24 cellular contexts compared by ENCODE assay signal in genomic region chr2:190922411-190922810, GRCh38. TPM values are rescaled to one million over a fixed set of nuclear protein-coding genes. Genes with fewer than 3 reads are reported as not detected.
DNase-seq lines count a peak whose midpoint lies in the region; ATAC-seq, FAIRE-seq and TF ChIP-seq lines count a peak whose summit lies in the region.
"Had no signal": no experiment of that assay in that cellular context is flagged by ENCODE, and none has a peak within 500 bp of the region (broad histone marks: within the 10 kb centered on the region; RNA-seq: fewer than 3 reads in every experiment).

No MANE protein-coding gene starts in this region.

- H3K9me3 ChIP-seq in CD4-positive, CD25-positive, alpha-beta regulatory T cell (ENCODE audit: control insufficient read depth in 2 of 2, low read length in 2 of 2) = no peaks in the 10 kb centered on the region
- H3K9me3 ChIP-seq: BLaER1 treated with 17β-estradiol and CSF1 and Interleukin-3, amounts not matched to agents 10 nM and 100 nM; mucosa of descending colon; neutrophil; psoas muscle; vagina had no signal

- POLR2A ChIA-PET in naive thymus-derived CD8-positive, alpha-beta T cell (lab: Charles Lee) = no interaction called here

- peak overlapping the region; percentile 2 to 50 (median 3) for H3K27ac Mint-ChIP-seq in CD4-positive, CD25-positive, alpha-beta regulatory T cell
- H3K27ac Mint-ChIP-seq in naive thymus-derived CD8-positive, alpha-beta T cell = peak overlapping the region in 8 of 10 donors; percentile 13 to 86 (median 59)
- H3K27ac Mint-ChIP-seq: T-helper 2 cell treated with Interferon-gamma antibody and Interleukin-4, amounts not matched to agents 5 μg/mL and 100 μg/mL, for 36 hours had no signal

- H3K36me3 Mint-ChIP-seq in CD4-positive, CD25-positive, alpha-beta regulatory T cell = peaks cover 41% of the 10 kb centered on the region
- peaks cover under 1 to 79% (median 40%) of the 10 kb centered on the region in 3 donors for H3K36me3 Mint-ChIP-seq in naive thymus-derived CD8-positive, alpha-beta T cell

- peaks cover 0 to 3% (median 0%) of the 10 kb centered on the region in 7 donors for H3K9me3 Mint-ChIP-seq in CD4-positive, CD25-positive, alpha-beta regulatory T cell
- no peaks in the 10 kb centered on the region for H3K9me3 Mint-ChIP-seq in naive thymus-derived CD8-positive, alpha-beta T cell
- H3K9me3 Mint-ChIP-seq: activated CD4-positive, alpha-beta T cell treated with anti-CD3 and anti-CD28 coated beads, Interleukin-2, amount 10 ng/mL, durations not matched to agents 7 days and 5 days; activated T-helper 17 cell treated with anti-CD3 and anti-CD28 coated beads, Interleukin-2, amount 50 U/mL, for 72 hours; T-helper 2 cell treated with Interferon-gamma antibody and Interleukin-4, amounts not matched to agents 5 μg/mL and 100 μg/mL, for 36 hours had no signal

- no peaks in the 10 kb centered on the region for H3K27me3 Mint-ChIP-seq in CD4-positive, CD25-positive, alpha-beta regulatory T cell
- no peaks in the 10 kb centered on the region for H3K27me3 Mint-ChIP-seq in naive thymus-derived CD8-positive, alpha-beta T cell
- H3K27me3 Mint-ChIP-seq: activated CD4-positive, alpha-beta T cell treated with anti-CD3 and anti-CD28 coated beads, Interleukin-2, amount 10 ng/mL, durations not matched to agents 7 days and 5 days; activated T-helper 17 cell treated with anti-CD3 and anti-CD28 coated beads, Interleukin-2, amount 50 U/mL, for 72 hours had no signal

- peaks cover 8 to 38% (median 31%) of the 10 kb centered on the region in 4 donors for H3K4me1 Mint-ChIP-seq in CD4-positive, CD25-positive, alpha-beta regulatory T cell
- peaks cover 5 to 25% (median 18%) of the 10 kb centered on the region in 4 donors for H3K4me1 Mint-ChIP-seq in naive thymus-derived CD8-positive, alpha-beta T cell

- H3K27me3 ChIP-seq in CD4-positive, CD25-positive, alpha-beta regulatory T cell (ENCODE audit: control insufficient read depth, insufficient read depth, low read length) = no peaks in the 10 kb centered on the region
- no peaks in the 10 kb centered on the region for H3K27me3 ChIP-seq in foreskin keratinocyte
- H3K27me3 ChIP-seq: BLaER1 treated with 17β-estradiol and CSF1 and Interleukin-3, amounts not matched to agents 10 nM and 100 nM; neutrophil; vagina had no signal

- DNase-seq in CD4-positive, CD25-positive, alpha-beta regulatory T cell = no peak
- DNase-seq in D721Med (ENCODE audit: insufficient read length, low spot score) (no peak), amniotic epithelial cell (ENCODE audit: low read depth) (peak; percentile 77), NCI-H345 treated with DMSO at 0.1 percent for 48 hours (lab: John Stamatoyannopoulos, UW; ENCODE audit: unreplicated experiment) (no peak), frontal cortex (ENCODE audit: low spot score in 2 of 2) (no peak), foreskin keratinocyte (no peak)
- DNase-seq in naive thymus-derived CD8-positive, alpha-beta T cell = no peak
- no peak for DNase-seq in activated effector memory CD4-positive, alpha-beta T cell treated with anti-CD3 and anti-CD28 coated beads, Interleukin-2, amount 50 U/mL, for 16 hours
- DNase-seq: activated CD4-positive, alpha-beta T cell treated with anti-CD3 and anti-CD28 coated beads, Interleukin-2, amount 10 ng/mL, durations not matched to agents 7 days and 5 days; mucosa of descending colon; NCI-H1105; NCI-H1930; NCI-H2227 treated with DMSO at 0.1 percent for 48 hours; NCI-H748 treated with DMSO at 0.1 percent for 48 hours; psoas muscle; stimulated activated CD8-positive, alpha-beta memory T cell treated with anti-CD3 and anti-CD28 coated beads, Interleukin-4, amount 100 ng/mL, for 48 hours had no signal

- no peak overlapping the region for H3K4me3 ChIP-seq in CD4-positive, CD25-positive, alpha-beta regulatory T cell (ENCODE audit: low read depth, low read length)
- H3K4me3 ChIP-seq: BLaER1 treated with 17β-estradiol and CSF1 and Interleukin-3, amounts not matched to agents 10 nM and 100 nM; mucosa of descending colon; psoas muscle; vagina had no signal

- FAIRE-seq in D721Med (lab: Jason Lieb, UNC) (peak; percentile 76), frontal cortex (lab: Jason Lieb, UNC) (no peak)
- FAIRE-seq: G401.6, islet of Langerhans had no signal

- TF ChIP-seq CTCF in D721Med (IDR thresholded peaks at IDR 0.05; ENCODE audit: insufficient read depth, missing control alignments) (no peak), foreskin keratinocyte (conservative IDR thresholded peaks at IDR 0.05) (no peak)

- H3K4me1 ChIP-seq in CD4-positive, CD25-positive, alpha-beta regulatory T cell (ENCODE audit: control insufficient read depth, insufficient read depth, low read length, poor library complexity, severe bottlenecking) = no peaks in the 10 kb centered on the region
- peaks cover 3% of the 10 kb centered on the region for H3K4me1 ChIP-seq in foreskin keratinocyte
- H3K4me1 ChIP-seq: BLaER1 treated with 17β-estradiol and CSF1 and Interleukin-3, amounts not matched to agents 10 nM and 100 nM; psoas muscle; vagina had no signal

- peaks cover 90% of the 10 kb centered on the region for H3K36me3 ChIP-seq in CD4-positive, CD25-positive, alpha-beta regulatory T cell (ENCODE audit: control insufficient read depth, insufficient read depth, low read length)

- no peak overlapping the region for H3K27ac ChIP-seq in CD4-positive, CD25-positive, alpha-beta regulatory T cell (ENCODE audit: insufficient read depth, low read length, poor library complexity, severe bottlenecking)
- H3K27ac ChIP-seq in foreskin keratinocyte = no peak overlapping the region
- H3K27ac ChIP-seq: BLaER1 treated with 17β-estradiol and CSF1 and Interleukin-3, amounts not matched to agents 10 nM and 100 nM; neutrophil; psoas muscle; vagina; VCaP had no signal

- H3K4me3 Mint-ChIP-seq in CD4-positive, CD25-positive, alpha-beta regulatory T cell = no peak overlapping the region
- H3K4me3 Mint-ChIP-seq in naive thymus-derived CD8-positive, alpha-beta T cell = no peak overlapping the region
- H3K4me3 Mint-ChIP-seq: activated CD4-positive, alpha-beta T cell treated with anti-CD3 and anti-CD28 coated beads, Interleukin-2, amount 10 ng/mL, durations not matched to agents 7 days and 5 days; activated T-helper 17 cell treated with anti-CD3 and anti-CD28 coated beads, Interleukin-2, amount 50 U/mL, for 72 hours; T-helper 2 cell treated with Interferon-gamma antibody and Interleukin-4, amounts not matched to agents 5 μg/mL and 100 μg/mL, for 36 hours had no signal

- ATAC-seq in CD4-positive, CD25-positive, alpha-beta regulatory T cell (ENCODE audit: low read depth in 2 of 2) = no peak
- ATAC-seq in naive thymus-derived CD8-positive, alpha-beta T cell = no peak
- ATAC-seq in foreskin keratinocyte = no peak
- ATAC-seq: activated T-helper 17 cell treated with anti-CD3 and anti-CD28 coated beads, Interleukin-2, amount 50 U/mL, for 72 hours; mucosa of descending colon; psoas muscle had no signal

RNA-seq across cellular contexts. Expression of gene GLS, which starts 41.8 kb away (rescaled TPM):
- 301 TPM for total RNA-seq in CD4-positive, CD25-positive, alpha-beta regulatory T cell
- polyA plus RNA-seq in CD4-positive, CD25-positive, alpha-beta regulatory T cell = 10 to 100 TPM; 38.7 to 65.7 (median 43.9) TPM
- total RNA-seq in naive thymus-derived CD8-positive, alpha-beta T cell = 100 to 1,000 TPM; 206 to 214 TPM
- polyA plus RNA-seq in naive thymus-derived CD8-positive, alpha-beta T cell = 10 to 100 TPM; 30.0 to 55.9 (median 40.8) TPM
- 192 TPM for total RNA-seq in frontal cortex
- total RNA-seq in foreskin keratinocyte = 75.9 and 94.3 TPM in 2 replicates
- 15.7 and 17.1 TPM in 2 replicates for polyA plus RNA-seq in foreskin keratinocyte
